10 cellular contexts compared by ENCODE assay signal in the genomic region with DNA sequence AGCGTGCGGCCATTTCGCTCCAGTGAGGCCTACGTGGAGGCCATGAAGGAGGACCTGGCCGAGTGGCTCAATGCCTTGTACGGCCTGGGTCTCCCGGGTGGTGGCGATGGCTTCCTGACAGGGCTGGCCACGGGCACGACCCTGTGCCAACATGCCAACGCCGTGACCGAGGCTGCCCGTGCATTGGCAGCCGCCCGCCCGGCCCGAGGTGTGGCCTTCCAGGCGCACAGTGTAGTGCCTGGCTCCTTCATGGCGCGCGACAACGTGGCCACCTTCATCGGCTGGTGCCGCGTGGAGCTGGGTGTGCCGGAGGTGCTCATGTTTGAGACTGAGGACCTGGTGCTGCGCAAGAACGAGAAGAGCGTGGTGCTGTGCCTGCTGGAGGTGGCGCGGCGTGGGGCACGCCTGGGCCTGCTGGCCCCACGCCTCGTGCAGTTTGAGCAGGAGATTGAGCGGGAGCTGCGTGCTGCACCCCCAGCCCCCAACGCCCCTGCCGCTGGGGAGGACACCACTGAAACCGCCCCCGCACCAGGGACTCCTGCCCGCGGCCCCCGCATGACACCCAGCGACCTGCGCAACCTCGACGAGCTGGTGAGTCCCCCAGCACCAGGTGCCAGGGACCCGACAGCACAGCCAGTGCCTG. TPM values are rescaled to one million over a fixed set of nuclear protein-coding genes. Genes with fewer than 3 reads are reported as not detected.
DNase-seq lines count a peak whose midpoint lies in the region; ATAC-seq and TF ChIP-seq lines count a peak whose summit lies in the region.
"Had no signal": no experiment of that assay in that cellular context is flagged by ENCODE, and none has a peak within 500 bp of the region (broad histone marks: within the 10 kb centered on the region; RNA-seq: fewer than 3 reads in every experiment).

No MANE protein-coding gene starts in this region.

- no peaks in the 10 kb centered on the region for H3K36me3 ChIP-seq in PC-9 (ENCODE audit: low read depth)
- peaks cover 0 to 13% (median 4%) of the 10 kb centered on the region in 4 donors for H3K36me3 ChIP-seq in esophagus muscularis mucosa
- no peaks in the 10 kb centered on the region for H3K36me3 ChIP-seq in prostate gland

- H3K4me3 ChIP-seq in PC-9 = no peak overlapping the region
- H3K4me3 ChIP-seq in esophagus muscularis mucosa = peak overlapping the region; percentile 88 to 99 (median 96)
- peak overlapping the region in 1 of 2 donors; percentile 97 for H3K4me3 ChIP-seq in prostate gland

- no peaks in the 10 kb centered on the region for H3K36me3 Mint-ChIP-seq in CD4-positive, alpha-beta T cell (ENCODE audit: low read depth)

- H3K9me2 ChIP-seq in PC-9 (ENCODE audit: insufficient read depth) = no peaks in the 10 kb centered on the region

- peak overlapping the region; percentile 34 for H3K4me3 Mint-ChIP-seq in CD4-positive, alpha-beta T cell

- WGBS in esophagus muscularis mucosa = 86% methylated on average over 24 of the region's 50 CpGs
- 48% methylated on average over 38 of the region's 50 CpGs for WGBS in prostate gland

- 0 out of 2 replicates have a peak, but pooled peaks cover 7% of the 10 kb centered on the region for H3K79me2 ChIP-seq in PC-9 (ENCODE audit: low read depth)

- TF ChIP-seq POLR2A in esophagus muscularis mucosa (IDR thresholded peaks at IDR 0.05; ENCODE audit: low read depth) (no peak), prostate gland (IDR thresholded peaks at IDR 0.05) (no peak)

- peaks cover 36% of the 10 kb centered on the region for H3K27me3 Mint-ChIP-seq in CD4-positive, alpha-beta T cell

- H3K27me3 ChIP-seq in CD4-positive, alpha-beta T cell (ENCODE audit: control insufficient read depth, insufficient read depth, low read length) = peaks cover 27% of the 10 kb centered on the region
- H3K27me3 ChIP-seq in PC-9 (ENCODE audit: insufficient read depth, low read depth) (no peaks in the 10 kb centered on the region), esophagus muscularis mucosa (peaks cover 0 to under 1% (median 0%) of the 10 kb centered on the region in 4 donors), prostate gland (replicated peaks; ENCODE audit: insufficient read depth) (no peaks in the 10 kb centered on the region)

- H4K20me1 ChIP-seq in PC-9 (ENCODE audit: insufficient read depth) = no peaks in the 10 kb centered on the region

- no peak for DNase-seq in CD4-positive, alpha-beta T cell
- no peak for DNase-seq in PC-9
- no peak for DNase-seq in esophagus muscularis mucosa (ENCODE audit: extremely low spot score)
- no peak for DNase-seq in prostate gland (ENCODE audit: low spot score)
- DNase-seq in effector CD8-positive, alpha-beta T cell (lab: John Stamatoyannopoulos, UW) = no peak
- no peak for DNase-seq in activated naive CD4-positive, alpha-beta T cell treated with anti-CD3 and anti-CD28 coated beads, Interleukin-2, amount 50 U/mL, for 16 hours
- DNase-seq: H9; stimulated activated CD4-positive, alpha-beta T cell treated with anti-CD3 and anti-CD28 coated beads, Interleukin-1b, Interleukin-23, amount 100 ng/mL, for 48 hours had no signal

- peak overlapping the region; percentile 88; the same call in 1 of the 2 replicates for H3K4me2 ChIP-seq in PC-9

- intact Hi-C loops in CD4-positive, alpha-beta T cell (cut with DNase I, micrococcal nuclease) = no loop called here
- intact Hi-C loops in PC-9 (cut with micrococcal nuclease; ENCODE audit: unreplicated experiment) (loop anchor here (10.0 kb wide), 1 partner anchor 77 kb away; the partner anchor contains the start of gene AP1B1), esophagus muscularis mucosa (cut with DNase I) (no loop called here), prostate gland (cut with DNase I) (no loop called here)

- H3F3A ChIP-seq in PC-9 (ENCODE audit: insufficient read depth, low read depth) = peaks cover 24% of the 10 kb centered on the region; the same call in 1 of the 2 replicates

- no peak overlapping the region for H2AFZ ChIP-seq in PC-9

- no peak for TF ChIP-seq CTCF in CD4-positive, alpha-beta T cell (IDR thresholded peaks at IDR 0.05)
- no peak for TF ChIP-seq CTCF in PC-9 (conservative IDR thresholded peaks at IDR 0.05)
- no peak for TF ChIP-seq CTCF in esophagus muscularis mucosa (IDR thresholded peaks at IDR 0.05)
- no peak for TF ChIP-seq CTCF in prostate gland (IDR thresholded peaks at IDR 0.05)

- no TSS peak for BruUV-seq in PC-9 (replicated peaks; lab: Mats Ljungman, UMichigan)

- no peak overlapping the region for H3K27ac ChIP-seq in CD4-positive, alpha-beta T cell (ENCODE audit: low read depth, low read length)
- H3K27ac ChIP-seq in PC-9 = no peak overlapping the region
- peak overlapping the region; percentile 92 to 97 (median 94) for H3K27ac ChIP-seq in esophagus muscularis mucosa (replicated peaks in 1 of 4)
- peak overlapping the region; percentile 11 to 89 for H3K27ac ChIP-seq in prostate gland

- H3K4me1 ChIP-seq in PC-9 (replicated peaks; ENCODE audit: insufficient read depth) (peaks cover 28% of the 10 kb centered on the region), esophagus muscularis mucosa (peaks cover 61 to 75% (median 69%) of the 10 kb centered on the region in 4 donors), prostate gland (replicated peaks) (peaks cover 32% of the 10 kb centered on the region)

- POLR2A ChIA-PET in CD4-positive, alpha-beta T cell (lab: Charles Lee) = no interaction called here
- POLR2A ChIA-PET in PC-9 (lab: Charles Lee; ENCODE audit: unreplicated experiment) = no interaction called here

- CTCF ChIA-PET in CD4-positive, alpha-beta T cell (lab: Charles Lee) = no interaction called here
- CTCF ChIA-PET in PC-9 (lab: Charles Lee) = no interaction called here

- no peaks in the 10 kb centered on the region for H3K9me3 Mint-ChIP-seq in CD4-positive, alpha-beta T cell

- H3K4me1 Mint-ChIP-seq in CD4-positive, alpha-beta T cell (ENCODE audit: low read depth) = peaks cover 12% of the 10 kb centered on the region

- H3K27ac Mint-ChIP-seq in CD4-positive, alpha-beta T cell = no peak overlapping the region
- H3K27ac Mint-ChIP-seq: H9 had no signal

- no peak for ATAC-seq in CD4-positive, alpha-beta T cell (ENCODE audit: poor library complexity)
- ATAC-seq in HG03354 (IDR thresholded peaks at IDR 0.05; ENCODE audit: poor library complexity, severe bottlenecking, unreplicated experiment) = no peak
- ATAC-seq in HG03097 (IDR thresholded peaks at IDR 0.05; ENCODE audit: low FRiP score, unreplicated experiment) = no peak

- H3K9me3 ChIP-seq in CD4-positive, alpha-beta T cell (ENCODE audit: control insufficient read depth, low read length) = no peaks in the 10 kb centered on the region
- H3K9me3 ChIP-seq in PC-9 (ENCODE audit: insufficient read depth, low read depth) (no peaks in the 10 kb centered on the region), esophagus muscularis mucosa (no peaks in the 10 kb centered on the region), prostate gland (no peaks in the 10 kb centered on the region)

- TF ChIP-seq EP300 in esophagus muscularis mucosa (IDR thresholded peaks at IDR 0.05) = no peak

RNA-seq across cellular contexts. Expression of gene GAS2L1, which starts 1.8 kb away (rescaled TPM):
- total RNA-seq in CD4-positive, alpha-beta T cell = under 1 TPM; 0.28 to 0.77 TPM
- 15.2 and 16.6 TPM in 2 replicates for total RNA-seq in PC-9 (2021)
- 10 to 100 TPM; 25.8 to 63.9 (median 38.8) TPM for total RNA-seq in esophagus muscularis mucosa
- 100 to 1,000 TPM in 1 of 2 donors, 10 to 100 TPM in 1; 85.8 to 159 TPM for total RNA-seq in prostate gland

RNA-seq across cellular contexts. Expression of gene RASL10A, which starts 7.2 kb away (rescaled TPM):
- under 1 TPM; 0.30 to 0.36 TPM for total RNA-seq in CD4-positive, alpha-beta T cell
- not detected in 2 replicates for total RNA-seq in PC-9 (2021)
- 1 to 10 TPM in 1 of 4 donors, under 1 TPM in 2, not detected in 1; 0.50 to 1.6 (median 0.84) TPM for total RNA-seq in esophagus muscularis mucosa
- total RNA-seq in prostate gland = 10 to 100 TPM in 1 of 2 donors, 1 to 10 TPM in 1; 9.2 to 15.1 TPM

RNA-seq across cellular contexts. Expression of gene EWSR1, which starts 40.2 kb away (rescaled TPM):
- 100 to 1,000 TPM; 292 to 309 TPM for total RNA-seq in CD4-positive, alpha-beta T cell
- total RNA-seq in PC-9 (2021) (136 and 200 TPM in 2 replicates), esophagus muscularis mucosa (100 to 1,000 TPM; 183 to 203 (median 198) TPM), prostate gland (100 to 1,000 TPM; 181 to 213 TPM)

RNA-seq across cellular contexts. Expression of gene RHBDD3, which starts 40.5 kb away (rescaled TPM):
- total RNA-seq in CD4-positive, alpha-beta T cell = 10 to 100 TPM in 1 of 2 experiments, 1 to 10 TPM in 1; 9.0 to 11.7 TPM
- total RNA-seq in PC-9 (2021) (17.6 and 21.9 TPM in 2 replicates), esophagus muscularis mucosa (10 to 100 TPM; 12.6 to 23.5 (median 20.7) TPM), prostate gland (10 to 100 TPM; 66.9 to 74.6 TPM)

Comparison
In these comparisons a context has a peak if more than half of its experiments do, and no peak if none do; other contexts are left out.
1. H3K27ac ChIP-seq: peak in esophagus muscularis mucosa (4 of 4) and prostate gland (2 of 2); none in CD4-positive, alpha-beta T cell (single experiment) and PC-9 (single experiment).